24 cellular contexts compared by ENCODE assay signal in the genomic region with DNA sequence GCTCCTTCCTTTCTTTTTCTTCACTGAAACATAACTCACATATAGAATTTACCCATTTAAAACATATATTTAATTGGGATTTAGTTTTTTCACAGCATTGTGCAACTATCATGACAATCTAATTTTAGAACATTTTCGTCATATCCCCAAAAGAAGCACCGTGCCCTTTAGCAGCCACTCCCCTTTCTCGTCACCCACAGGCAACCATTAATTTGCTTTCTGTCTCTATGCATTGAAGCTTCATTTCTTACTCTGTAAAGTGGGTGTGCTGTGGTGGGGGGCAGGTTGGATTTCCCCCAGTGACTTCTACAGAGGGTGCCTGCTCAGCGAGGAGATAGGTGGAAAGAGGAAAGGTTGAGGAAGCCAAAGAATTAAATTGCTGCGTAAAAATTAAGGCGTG. TPM values are rescaled to one million over a fixed set of nuclear protein-coding genes. Genes with fewer than 3 reads are reported as not detected.
DNase-seq lines count a peak whose midpoint lies in the region; ATAC-seq, FAIRE-seq and TF ChIP-seq lines count a peak whose summit lies in the region.
"Had no signal": no experiment of that assay in that cellular context is flagged by ENCODE, and none has a peak within 500 bp of the region (broad histone marks: within the 10 kb centered on the region; RNA-seq: fewer than 3 reads in every experiment).

No MANE protein-coding gene starts in this region.

- in situ Hi-C loops in GM23248 (cut with MboI) (no loop called here), K562 (cut with MboI) (no loop called here)

- H3K9ac ChIP-seq in GM23248, result no peak overlapping the region
- no peak overlapping the region for H3K9ac ChIP-seq in K562 (ENCODE audit: insufficient read depth in 1 of 2, low read depth in 2 of 2, low read length in 2 of 2)
- H3K9ac ChIP-seq in smooth muscle cell (ENCODE audit: low read depth), result no peak overlapping the region
- H3K9ac ChIP-seq: SK-N-SH had no signal

- H3F3A ChIP-seq in GM23248 (ENCODE audit: insufficient read depth) (peaks cover 46% of the 10 kb centered on the region), smooth muscle cell (ENCODE audit: low read depth) (no peaks in the 10 kb centered on the region)

- no peak for TF ChIP-seq RAD21 in K562 (CRISPR knock-in tag; conservative IDR thresholded peaks at IDR 0.05 in 1 of 2, IDR thresholded peaks at IDR 0.05 in 1 of 2)

- ATAC-seq in K562 (no peak), GM19452 (IDR thresholded peaks at IDR 0.05; ENCODE audit: unreplicated experiment) (no peak)

- H3K27me3 ChIP-seq in GM23248 (replicated peaks; ENCODE audit: insufficient read depth) (no peaks in the 10 kb centered on the region), K562 (ENCODE audit: control insufficient read depth in 2 of 2, insufficient read depth in 2 of 2, low read length in 2 of 2) (peaks cover 3 to 11% of the 10 kb centered on the region in 2 experiments; a peak in 3 of 5 replicates), smooth muscle cell (ENCODE audit: low read depth) (no peaks in the 10 kb centered on the region)

- CTCF ChIA-PET in K562 (lab: Yijun Ruan, JAX; ENCODE audit: low intra/inter-chr PET ratio), result no interaction called here

- H3K4me2 ChIP-seq in GM23248 (ENCODE audit: unreplicated experiment) (no peak overlapping the region), K562 (ENCODE audit: insufficient read depth, low read length) (peak overlapping the region; percentile 32; the same call in 1 of the 2 replicates), smooth muscle cell (no peak overlapping the region)
- H3K4me2 ChIP-seq: PC-9, SK-N-SH had no signal

- BruUV-seq in K562 (replicated peaks; lab: Mats Ljungman, UMichigan), result no TSS peak

- no peak for TF ChIP-seq EP300 in K562 (IDR thresholded peaks at IDR 0.05; ENCODE audit: low read length)

- FAIRE-seq in K562 (lab: Jason Lieb, UNC), result no peak
- FAIRE-seq: D721Med, H54 had no signal

- H4K20me1 ChIP-seq in GM23248 (ENCODE audit: insufficient read depth), result no peaks in the 10 kb centered on the region
- no peaks in the 10 kb centered on the region for H4K20me1 ChIP-seq in K562 (replicated peaks; ENCODE audit: control insufficient read depth, insufficient read depth, low read length)
- peaks cover 98% of the 10 kb centered on the region for H4K20me1 ChIP-seq in smooth muscle cell (ENCODE audit: low read depth)

- H3K4me1 ChIP-seq in GM23248 (ENCODE audit: insufficient read depth) (0 out of 2 replicates have a peak, but pooled peaks cover 5% of the 10 kb centered on the region), K562 (replicated peaks in 1 of 2; ENCODE audit: control insufficient read depth in 2 of 2, insufficient read depth in 2 of 2, low read length in 2 of 2) (peaks cover 0 to 25% of the 10 kb centered on the region in 2 experiments; a peak in 2 of 5 replicates), smooth muscle cell (ENCODE audit: low read depth) (no peaks in the 10 kb centered on the region)

- H3K9me3 ChIP-seq in GM23248 (ENCODE audit: low read depth) (no peaks in the 10 kb centered on the region), K562 (replicated peaks; ENCODE audit: control insufficient read depth, insufficient read depth, low read depth, low read length) (no peaks in the 10 kb centered on the region), smooth muscle cell (replicated peaks; ENCODE audit: low read depth) (no peaks in the 10 kb centered on the region)

- TF ChIP-seq POLR2A in K562 (conservative IDR thresholded peaks at IDR 0.05), result no peak

- TF ChIP-seq CTCF in K562 (IDR thresholded peaks at IDR 0.05 in 2 of 3, conservative IDR thresholded peaks at IDR 0.05 in 1 of 3; ENCODE audit: insufficient read depth in 2 of 3, low read depth in 1 of 3, low read length in 3 of 3) (no peak), smooth muscle cell (IDR thresholded peaks at IDR 0.05; ENCODE audit: borderline replicate concordance, insufficient read depth, poor library complexity, severe bottlenecking) (no peak)

- 75 to 76% methylated on average over 6 of the region's 6 CpGs for WGBS in GM23248 (ENCODE audit: low coverage in 1 of 2, low lambda C conversion rate in 2 of 2, missing lambda C conversion rate in 2 of 2), 2 experiments
- 17% methylated on average over 6 of the region's 6 CpGs for WGBS in K562 (ENCODE audit: insufficient coverage, low coverage, missing lambda C conversion rate)
- 90% methylated on average over 6 of the region's 6 CpGs for WGBS in smooth muscle cell (ENCODE audit: low lambda C conversion rate)

- POLR2A ChIA-PET in K562 (lab: Yijun Ruan, JAX), result interaction anchor here (0.5 kb wide), 1 partner anchor 848 kb away, joined by 3 read pairs; no protein-coding TSS in a partner anchor

- H3K79me2 ChIP-seq in GM23248 (ENCODE audit: insufficient read depth), result peaks cover 96% of the 10 kb centered on the region
- H3K79me2 ChIP-seq in K562 (ENCODE audit: control insufficient read depth, insufficient read depth, low read length), result no peaks in the 10 kb centered on the region
- peaks cover 70% of the 10 kb centered on the region for H3K79me2 ChIP-seq in smooth muscle cell (ENCODE audit: low read depth)

- no peak overlapping the region for H2AFZ ChIP-seq in GM23248
- no peak overlapping the region for H2AFZ ChIP-seq in K562 (ENCODE audit: low read depth, low read length)
- no peak overlapping the region for H2AFZ ChIP-seq in smooth muscle cell (ENCODE audit: low read depth)
- H2AFZ ChIP-seq: PC-9 had no signal

- H3K9me1 ChIP-seq in K562 (ENCODE audit: control insufficient read depth, insufficient read depth, low read length), result no peaks in the 10 kb centered on the region

- no peaks in the 10 kb centered on the region for H3K9me2 ChIP-seq in GM23248 (ENCODE audit: insufficient read depth)
- H3K9me2 ChIP-seq: SK-N-SH had no signal

- DNase-seq in GM23248 (peak; percentile 40), MV-4-11 (lab: John Stamatoyannopoulos, UW) (peak; percentile 31), K562 (ENCODE audit: extremely low read depth in 1 of 4, low spot score in 3 of 4) (no peak), smooth muscle cell (lab: John Stamatoyannopoulos, UW; ENCODE audit: unreplicated experiment) (no peak), COLO829 (ENCODE audit: low spot score) (no peak), NCI-H1930 (lab: John Stamatoyannopoulos, UW) (no peak)
- DNase-seq: C1 segment of cervical spinal cord; DMS53; GF-D8; Karpas-422; NCI-H1092 treated with DMSO at 0.1 percent for 48 hours; NCI-H1436 treated with DMSO at 0.1 percent for 48 hours; NCI-H2029; NCI-H2227 treated with DMSO at 0.1 percent for 48 hours; NCI-H510A treated with DMSO at 0.1 percent for 48 hours; NCI-H748 treated with DMSO at 0.1 percent for 48 hours; NK-92 treated with Interleukin-12 subunit alpha and Interleukin-12 subunit beta, amount 100 ng/mL, for 24 hours; PC-9; RPMI8226; SIG-M5; SK-N-SH had no signal

- H3K36me3 ChIP-seq in GM23248 (ENCODE audit: low read depth) (peaks cover 7% of the 10 kb centered on the region; the same call in 1 of the 2 replicates), K562 (ENCODE audit: control insufficient read depth, insufficient read depth, low read length) (no peaks in the 10 kb centered on the region), smooth muscle cell (ENCODE audit: low read depth) (no peaks in the 10 kb centered on the region)

- intact Hi-C loops in K562 (cut with micrococcal nuclease), result no loop called here

- no peak overlapping the region for H3K4me3 ChIP-seq in GM23248
- H3K4me3 ChIP-seq in K562, result no peak overlapping the region
- H3K4me3 ChIP-seq in smooth muscle cell, result no peak overlapping the region
- H3K4me3 ChIP-seq: PC-9 had no signal

- no peak overlapping the region for H3K27ac ChIP-seq in GM23248
- no peak overlapping the region for H3K27ac ChIP-seq in K562 (ENCODE audit: extremely low read depth, low read depth, low read length)
- peak overlapping the region; percentile 19 for H3K27ac ChIP-seq in smooth muscle cell (ENCODE audit: low read depth)
- H3K27ac ChIP-seq: PC-9 had no signal

RNA-seq across cellular contexts. Expression of gene MRC2, which starts 35.8 kb away (rescaled TPM):
- total RNA-seq in GM23248 (2014; rRNA removed; shearing (Covaris generic)), result 675 and 756 TPM in 2 replicates
- polyA plus RNA-seq in GM23248 (2016; fragmentation: Nextera tagmentation; extraction: Ambion mirVana), result 221 and 222 TPM in 2 replicates
- total RNA-seq in K562 (2011; cell fraction: chromatin; rRNA removed; ENCODE audit: low replicate concordance), result 13.5 and 48.4 TPM in 2 replicates
- 54.0 and 59.1 TPM in 2 replicates for total RNA-seq in K562 (2011; cell fraction: nucleolus; rRNA removed)
- 25.0 and 27.9 TPM in 2 replicates for total RNA-seq in K562 (2011; cell fraction: nucleoplasm; rRNA removed)
- total RNA-seq in K562 (2014; rRNA removed), result 11.5 and 19.9 TPM in 2 replicates
- 2.7 and 4.1 TPM in 2 replicates for total RNA-seq in K562 (2014; rRNA removed; fragmentation: Illumina TruSeq; extraction: Trizol)
- 3.8 and 4.1 TPM in 2 replicates for total RNA-seq in K562 (2015; rRNA removed; fragmentation: Illumina TruSeq; extraction: Trizol)
- 10.8 and 11.0 TPM in 2 replicates for total RNA-seq in K562 (2021)
- polyA plus RNA-seq in K562 (2011; rRNA removed), result 9.0 and 9.2 TPM in 2 replicates
- polyA plus RNA-seq in K562 (2011; cell fraction: cytosol; rRNA removed), result 5.1 and 16.1 TPM in 2 replicates
- 26.9 and 53.0 TPM in 2 replicates for polyA plus RNA-seq in K562 (2011; cell fraction: nucleus; rRNA removed)
- 15.9 and 30.3 TPM in 2 replicates for polyA plus RNA-seq in K562 (2012)
- polyA plus RNA-seq in K562 (2014; fragmentation: Illumina TruSeq; extraction: Trizol), result 6.6 and 9.7 TPM in 2 replicates
- polyA plus RNA-seq in K562 (2014; fragmentation: Nextera tagmentation; extraction: Ambion mirVana), result under 1 TPM; 0.28 to 0.34 TPM
- 8.1 and 11.3 TPM in 2 replicates for polyA plus RNA-seq in K562 (2014; rRNA removed)
- 2.5 and 7.6 TPM in 2 replicates for polyA minus RNA-seq in K562 (2011; rRNA and poly(A)+ RNA removed)
- 7.0 and 7.5 TPM in 2 replicates for polyA minus RNA-seq in K562 (2011; cell fraction: cytosol; rRNA and poly(A)+ RNA removed)
- 11.7 and 12.7 TPM in 2 replicates for polyA minus RNA-seq in K562 (2011; cell fraction: nucleus; rRNA and poly(A)+ RNA removed)
- 177 and 215 TPM in 2 replicates for total RNA-seq in smooth muscle cell
- 333 and 489 TPM in 2 replicates for polyA plus RNA-seq in smooth muscle cell

Comparison
In these comparisons a context has a peak if more than half of its experiments do, and no peak if none do; other contexts are left out.
1. DNase-seq: peak in GM23248 (single experiment) and MV-4-11 (single experiment); none in K562 (0 of 4), smooth muscle cell (single experiment), COLO829 (single experiment) and NCI-H1930 (0 of 2).